Comparison of ENCODE assay signal across 1 cellular context in the genomic region with DNA sequence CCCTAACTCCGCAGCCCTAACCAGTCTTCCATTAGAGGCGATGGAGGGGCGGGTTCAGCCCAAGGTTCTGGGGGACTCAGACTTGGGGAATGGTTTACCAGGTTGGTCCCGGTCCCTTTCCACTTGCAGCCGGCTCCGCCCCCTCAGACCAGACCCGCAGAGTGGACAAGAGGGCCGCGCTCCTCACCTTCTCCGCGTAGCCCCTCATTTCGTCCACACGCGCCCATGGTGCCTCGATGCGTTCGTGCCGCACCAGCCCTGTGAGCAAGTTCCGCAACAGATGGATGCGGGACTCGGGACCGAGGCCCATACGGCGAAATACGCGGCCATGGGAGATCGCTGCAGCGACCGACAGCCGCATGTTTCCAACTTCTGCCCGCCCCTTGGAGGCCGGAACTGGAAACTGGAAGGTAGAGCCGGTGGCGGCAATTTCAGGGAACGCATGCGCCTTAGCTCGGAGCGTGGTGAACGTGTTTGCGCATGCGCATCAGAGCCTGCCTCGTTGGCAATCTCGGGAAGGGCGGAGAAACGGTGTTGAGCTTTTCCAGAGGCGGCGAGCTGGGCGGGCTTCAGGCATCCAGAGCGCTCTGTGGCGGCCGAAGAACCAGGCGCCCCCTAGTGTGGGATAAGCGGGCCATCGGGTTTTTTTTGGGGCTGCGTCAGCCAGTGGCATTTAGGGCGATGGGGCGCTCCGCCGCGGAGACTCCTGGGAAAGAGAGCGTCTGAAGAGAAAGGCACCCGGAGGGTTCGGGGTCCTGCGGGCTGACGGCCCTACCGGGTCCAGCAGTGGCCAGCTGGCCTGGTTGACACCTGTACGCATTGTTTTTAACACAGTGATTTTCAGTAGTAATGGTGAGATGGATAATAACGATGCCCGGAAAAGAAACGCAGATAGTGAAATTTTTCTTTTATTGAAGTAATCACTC.
TF ChIP-seq lines count a peak whose summit lies in the region.

A gene (minus strand): TSS at position 405 of the 926 bp plus-strand sequence. CDS start 44 bp downstream, at position 361.

TF ChIP-seq in HepG2, 621 proteins besides CTCF, POLR2A, EP300 and RAD21 (continued from another document and continues in another):
- TF ChIP-seq, protein P1, sequence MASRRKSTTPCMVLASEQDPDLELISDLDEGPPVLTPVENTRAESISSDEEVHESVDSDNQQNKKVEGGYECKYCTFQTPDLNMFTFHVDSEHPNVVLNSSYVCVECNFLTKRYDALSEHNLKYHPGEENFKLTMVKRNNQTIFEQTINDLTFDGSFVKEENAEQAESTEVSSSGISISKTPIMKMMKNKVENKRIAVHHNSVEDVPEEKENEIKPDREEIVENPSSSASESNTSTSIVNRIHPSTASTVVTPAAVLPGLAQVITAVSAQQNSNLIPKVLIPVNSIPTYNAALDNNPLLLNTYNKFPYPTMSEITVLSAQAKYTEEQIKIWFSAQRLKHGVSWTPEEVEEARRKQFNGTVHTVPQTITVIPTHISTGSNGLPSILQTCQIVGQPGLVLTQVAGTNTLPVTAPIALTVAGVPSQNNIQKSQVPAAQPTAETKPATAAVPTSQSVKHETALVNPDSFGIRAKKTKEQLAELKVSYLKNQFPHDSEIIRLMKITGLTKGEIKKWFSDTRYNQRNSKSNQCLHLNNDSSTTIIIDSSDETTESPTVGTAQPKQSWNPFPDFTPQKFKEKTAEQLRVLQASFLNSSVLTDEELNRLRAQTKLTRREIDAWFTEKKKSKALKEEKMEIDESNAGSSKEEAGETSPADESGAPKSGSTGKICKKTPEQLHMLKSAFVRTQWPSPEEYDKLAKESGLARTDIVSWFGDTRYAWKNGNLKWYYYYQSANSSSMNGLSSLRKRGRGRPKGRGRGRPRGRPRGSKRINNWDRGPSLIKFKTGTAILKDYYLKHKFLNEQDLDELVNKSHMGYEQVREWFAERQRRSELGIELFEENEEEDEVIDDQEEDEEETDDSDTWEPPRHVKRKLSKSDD (CRISPR knock-in tag; IDR thresholded peaks at IDR 0.05; ENCODE audit: low read depth): peak; percentile 88
- TF ChIP-seq TCF7 (IDR thresholded peaks at IDR 0.05; ENCODE audit: low read depth) (no peak), ZNF749 (CRISPR knock-in tag; IDR thresholded peaks at IDR 0.05; ENCODE audit: borderline replicate concordance) (peak; percentile 69; the same call in 1 of the 2 replicates), SMC3 (IDR thresholded peaks at IDR 0.05; ENCODE audit: low read length) (peak; percentile 42; the same call in 1 of the 2 replicates), MAF1 (CRISPR knock-in tag; IDR thresholded peaks at IDR 0.05; ENCODE audit: borderline replicate concordance) (no peak), ZNF737 (CRISPR knock-in tag; IDR thresholded peaks at IDR 0.05; ENCODE audit: borderline replicate concordance) (no peak), ZNF382 (CRISPR knock-in tag; IDR thresholded peaks at IDR 0.05; ENCODE audit: borderline replicate concordance) (no peak), NFE2L2 (IDR thresholded peaks at IDR 0.05; ENCODE audit: low read length) (no peak), TOE1 (CRISPR knock-in tag; IDR thresholded peaks at IDR 0.05) (no peak; the same call in 1 of the 2 replicates), ZBTB3 (CRISPR knock-in tag; IDR thresholded peaks at IDR 0.05; ENCODE audit: borderline replicate concordance, low read depth) (no peak), ZC3H4 (CRISPR knock-in tag; IDR thresholded peaks at IDR 0.05; ENCODE audit: borderline replicate concordance) (0 out of 2 replicates have a peak, but pooled peaks have one; percentile 72), ZNF772 (CRISPR knock-in tag; IDR thresholded peaks at IDR 0.05) (peak; percentile 93; the same call in 1 of the 2 replicates), HMGA1 (CRISPR knock-in tag; conservative IDR thresholded peaks at IDR 0.05) (no peak), SRSF4 (IDR thresholded peaks at IDR 0.05; ENCODE audit: low read depth, low read length, poor library complexity, severe bottlenecking) (no peak), HNRNPL (IDR thresholded peaks at IDR 0.05; ENCODE audit: low read depth, low read length) (peak; percentile 76; the same call in 1 of the 2 replicates), STAG1 (CRISPR knock-in tag; IDR thresholded peaks at IDR 0.05) (peak; percentile 77), MTA3 (CRISPR knock-in tag; IDR thresholded peaks at IDR 0.05) (no peak), NCOA5 (CRISPR knock-in tag; IDR thresholded peaks at IDR 0.05) (no peak), ZSCAN30 (CRISPR knock-in tag; IDR thresholded peaks at IDR 0.05) (no peak), HNF4G (IDR thresholded peaks at IDR 0.05; ENCODE audit: borderline replicate concordance, low read depth, low read length) (no peak), HNF4G (CRISPR knock-in tag; IDR thresholded peaks at IDR 0.05; ENCODE audit: borderline replicate concordance, low read depth) (peak; percentile 44; the same call in 1 of the 2 replicates), SETDB1 (CRISPR knock-in tag; IDR thresholded peaks at IDR 0.05; ENCODE audit: borderline replicate concordance) (no peak), ZNF747 (CRISPR knock-in tag; IDR thresholded peaks at IDR 0.05; ENCODE audit: borderline replicate concordance) (peak; percentile 67; the same call in 1 of the 2 replicates), ZNF20 (CRISPR knock-in tag; IDR thresholded peaks at IDR 0.05) (peak; percentile 74; the same call in 1 of the 2 replicates), NCOA1 (CRISPR knock-in tag; IDR thresholded peaks at IDR 0.05) (no peak; the same call in 1 of the 2 replicates), MIER2 (CRISPR knock-in tag; IDR thresholded peaks at IDR 0.05) (no peak; the same call in 1 of the 2 replicates), ZNF670 (CRISPR knock-in tag; IDR thresholded peaks at IDR 0.05; ENCODE audit: borderline replicate concordance) (no peak), REPIN1 (CRISPR knock-in tag; IDR thresholded peaks at IDR 0.05; ENCODE audit: borderline replicate concordance, low read depth) (peak; percentile 72), NFIC (IDR thresholded peaks at IDR 0.05; ENCODE audit: low read length) (no peak), AGO2 (optimal IDR thresholded peaks at IDR 0.05; ENCODE audit: low read depth, low read length) (peak; percentile 88), ZNF326 (CRISPR knock-in tag; IDR thresholded peaks at IDR 0.05; ENCODE audit: borderline replicate concordance) (no peak), RXRB (CRISPR knock-in tag; IDR thresholded peaks at IDR 0.05; ENCODE audit: borderline replicate concordance) (peak; percentile 32), ZNF180 (CRISPR knock-in tag; IDR thresholded peaks at IDR 0.05; ENCODE audit: borderline replicate concordance, low read depth) (no peak), ISL2 (CRISPR knock-in tag; IDR thresholded peaks at IDR 0.05) (peak; percentile 66), FOXK1 (CRISPR knock-in tag; IDR thresholded peaks at IDR 0.05; ENCODE audit: borderline replicate concordance, low read depth) (peak; percentile 90), RXRA (CRISPR knock-in tag; IDR thresholded peaks at IDR 0.05) (peak; percentile 87), ZNF839 (CRISPR knock-in tag; IDR thresholded peaks at IDR 0.05; ENCODE audit: borderline replicate concordance) (peak; percentile 92), NFKBIZ (CRISPR knock-in tag; IDR thresholded peaks at IDR 0.05) (0 out of 2 replicates have a peak, but pooled peaks have one; percentile 35), GTF2F1 (IDR thresholded peaks at IDR 0.05; ENCODE audit: low read length) (no peak), NR2F6 (IDR thresholded peaks at IDR 0.05) (no peak), NR2F6 (CRISPR knock-in tag; IDR thresholded peaks at IDR 0.05) (no peak; the same call in 1 of the 2 replicates)
- TF ChIP-seq, protein P2, sequence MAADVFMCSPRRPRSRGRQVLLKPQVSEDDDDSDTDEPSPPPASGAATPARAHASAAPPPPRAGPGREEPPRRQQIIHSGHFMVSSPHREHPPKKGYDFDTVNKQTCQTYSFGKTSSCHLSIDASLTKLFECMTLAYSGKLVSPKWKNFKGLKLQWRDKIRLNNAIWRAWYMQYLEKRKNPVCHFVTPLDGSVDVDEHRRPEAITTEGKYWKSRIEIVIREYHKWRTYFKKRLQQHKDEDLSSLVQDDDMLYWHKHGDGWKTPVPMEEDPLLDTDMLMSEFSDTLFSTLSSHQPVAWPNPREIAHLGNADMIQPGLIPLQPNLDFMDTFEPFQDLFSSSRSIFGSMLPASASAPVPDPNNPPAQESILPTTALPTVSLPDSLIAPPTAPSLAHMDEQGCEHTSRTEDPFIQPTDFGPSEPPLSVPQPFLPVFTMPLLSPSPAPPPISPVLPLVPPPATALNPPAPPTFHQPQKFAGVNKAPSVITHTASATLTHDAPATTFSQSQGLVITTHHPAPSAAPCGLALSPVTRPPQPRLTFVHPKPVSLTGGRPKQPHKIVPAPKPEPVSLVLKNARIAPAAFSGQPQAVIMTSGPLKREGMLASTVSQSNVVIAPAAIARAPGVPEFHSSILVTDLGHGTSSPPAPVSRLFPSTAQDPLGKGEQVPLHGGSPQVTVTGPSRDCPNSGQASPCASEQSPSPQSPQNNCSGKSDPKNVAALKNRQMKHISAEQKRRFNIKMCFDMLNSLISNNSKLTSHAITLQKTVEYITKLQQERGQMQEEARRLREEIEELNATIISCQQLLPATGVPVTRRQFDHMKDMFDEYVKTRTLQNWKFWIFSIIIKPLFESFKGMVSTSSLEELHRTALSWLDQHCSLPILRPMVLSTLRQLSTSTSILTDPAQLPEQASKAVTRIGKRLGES (CRISPR knock-in tag; IDR thresholded peaks at IDR 0.05; ENCODE audit: borderline replicate concordance): no peak
- TF ChIP-seq, protein P3, sequence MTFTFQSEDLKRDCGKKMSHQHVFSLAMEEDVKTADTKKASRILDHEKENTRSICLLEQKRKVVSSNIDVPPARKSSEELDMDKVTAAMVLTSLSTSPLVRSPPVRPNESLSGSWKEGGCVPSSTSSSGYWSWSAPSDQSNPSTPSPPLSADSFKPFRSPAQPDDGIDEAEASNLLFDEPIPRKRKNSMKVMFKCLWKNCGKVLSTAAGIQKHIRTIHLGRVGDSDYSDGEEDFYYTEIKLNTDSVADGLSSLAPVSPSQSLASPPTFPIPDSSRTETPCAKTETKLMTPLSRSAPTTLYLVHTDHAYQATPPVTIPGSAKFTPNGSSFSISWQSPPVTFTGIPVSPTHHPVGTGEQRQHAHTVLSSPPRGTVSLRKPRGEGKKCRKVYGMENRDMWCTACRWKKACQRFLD (CRISPR knock-in tag; IDR thresholded peaks at IDR 0.05; ENCODE audit: borderline replicate concordance): peak; percentile 89; the same call in 1 of the 2 replicates
- TF ChIP-seq, protein P4, sequence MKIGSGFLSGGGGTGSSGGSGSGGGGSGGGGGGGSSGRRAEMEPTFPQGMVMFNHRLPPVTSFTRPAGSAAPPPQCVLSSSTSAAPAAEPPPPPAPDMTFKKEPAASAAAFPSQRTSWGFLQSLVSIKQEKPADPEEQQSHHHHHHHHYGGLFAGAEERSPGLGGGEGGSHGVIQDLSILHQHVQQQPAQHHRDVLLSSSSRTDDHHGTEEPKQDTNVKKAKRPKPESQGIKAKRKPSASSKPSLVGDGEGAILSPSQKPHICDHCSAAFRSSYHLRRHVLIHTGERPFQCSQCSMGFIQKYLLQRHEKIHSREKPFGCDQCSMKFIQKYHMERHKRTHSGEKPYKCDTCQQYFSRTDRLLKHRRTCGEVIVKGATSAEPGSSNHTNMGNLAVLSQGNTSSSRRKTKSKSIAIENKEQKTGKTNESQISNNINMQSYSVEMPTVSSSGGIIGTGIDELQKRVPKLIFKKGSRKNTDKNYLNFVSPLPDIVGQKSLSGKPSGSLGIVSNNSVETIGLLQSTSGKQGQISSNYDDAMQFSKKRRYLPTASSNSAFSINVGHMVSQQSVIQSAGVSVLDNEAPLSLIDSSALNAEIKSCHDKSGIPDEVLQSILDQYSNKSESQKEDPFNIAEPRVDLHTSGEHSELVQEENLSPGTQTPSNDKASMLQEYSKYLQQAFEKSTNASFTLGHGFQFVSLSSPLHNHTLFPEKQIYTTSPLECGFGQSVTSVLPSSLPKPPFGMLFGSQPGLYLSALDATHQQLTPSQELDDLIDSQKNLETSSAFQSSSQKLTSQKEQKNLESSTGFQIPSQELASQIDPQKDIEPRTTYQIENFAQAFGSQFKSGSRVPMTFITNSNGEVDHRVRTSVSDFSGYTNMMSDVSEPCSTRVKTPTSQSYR (CRISPR knock-in tag; IDR thresholded peaks at IDR 0.05; ENCODE audit: borderline replicate concordance): no peak
- TF ChIP-seq, protein P5, sequence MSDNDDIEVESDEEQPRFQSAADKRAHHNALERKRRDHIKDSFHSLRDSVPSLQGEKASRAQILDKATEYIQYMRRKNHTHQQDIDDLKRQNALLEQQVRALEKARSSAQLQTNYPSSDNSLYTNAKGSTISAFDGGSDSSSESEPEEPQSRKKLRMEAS (IDR thresholded peaks at IDR 0.05): peak; percentile 97
- TF ChIP-seq, protein P6, sequence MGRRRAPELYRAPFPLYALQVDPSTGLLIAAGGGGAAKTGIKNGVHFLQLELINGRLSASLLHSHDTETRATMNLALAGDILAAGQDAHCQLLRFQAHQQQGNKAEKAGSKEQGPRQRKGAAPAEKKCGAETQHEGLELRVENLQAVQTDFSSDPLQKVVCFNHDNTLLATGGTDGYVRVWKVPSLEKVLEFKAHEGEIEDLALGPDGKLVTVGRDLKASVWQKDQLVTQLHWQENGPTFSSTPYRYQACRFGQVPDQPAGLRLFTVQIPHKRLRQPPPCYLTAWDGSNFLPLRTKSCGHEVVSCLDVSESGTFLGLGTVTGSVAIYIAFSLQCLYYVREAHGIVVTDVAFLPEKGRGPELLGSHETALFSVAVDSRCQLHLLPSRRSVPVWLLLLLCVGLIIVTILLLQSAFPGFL (CRISPR knock-in tag; IDR thresholded peaks at IDR 0.05): no peak
- TF ChIP-seq, protein P7, sequence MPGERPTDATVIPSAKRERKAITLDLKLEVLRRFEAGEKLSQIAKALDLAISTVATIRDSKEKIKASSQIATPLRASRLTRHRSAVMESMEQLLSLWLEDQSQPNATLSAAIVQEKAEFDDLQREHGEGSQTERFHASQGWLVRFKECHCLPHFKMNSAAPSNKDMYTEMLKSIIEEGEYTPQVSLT (CRISPR knock-in tag; IDR thresholded peaks at IDR 0.05; ENCODE audit: borderline replicate concordance, low read depth): peak; percentile 62; the same call in 1 of the 2 replicates
- TF ChIP-seq, protein P8, sequence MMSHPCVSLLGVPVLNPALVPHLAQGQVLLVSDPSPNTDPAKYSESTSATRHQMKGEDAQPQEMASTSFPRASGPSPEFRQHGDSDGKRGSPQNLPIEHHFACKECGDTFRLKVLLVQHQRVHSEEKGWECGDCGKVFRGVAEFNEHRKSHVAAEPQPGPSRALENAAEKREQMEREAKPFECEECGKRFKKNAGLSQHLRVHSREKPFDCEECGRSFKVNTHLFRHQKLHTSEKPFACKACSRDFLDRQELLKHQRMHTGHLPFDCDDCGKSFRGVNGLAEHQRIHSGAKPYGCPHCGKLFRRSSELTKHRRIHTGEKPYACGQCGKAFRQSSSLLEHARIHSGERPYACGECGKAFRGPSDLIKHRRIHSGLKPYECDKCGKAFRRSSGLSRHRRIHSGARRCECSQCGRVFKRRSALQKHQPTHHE (CRISPR knock-in tag; IDR thresholded peaks at IDR 0.05; ENCODE audit: borderline replicate concordance): peak; percentile 88; the same call in 1 of the 2 replicates
- TF ChIP-seq, protein P9, sequence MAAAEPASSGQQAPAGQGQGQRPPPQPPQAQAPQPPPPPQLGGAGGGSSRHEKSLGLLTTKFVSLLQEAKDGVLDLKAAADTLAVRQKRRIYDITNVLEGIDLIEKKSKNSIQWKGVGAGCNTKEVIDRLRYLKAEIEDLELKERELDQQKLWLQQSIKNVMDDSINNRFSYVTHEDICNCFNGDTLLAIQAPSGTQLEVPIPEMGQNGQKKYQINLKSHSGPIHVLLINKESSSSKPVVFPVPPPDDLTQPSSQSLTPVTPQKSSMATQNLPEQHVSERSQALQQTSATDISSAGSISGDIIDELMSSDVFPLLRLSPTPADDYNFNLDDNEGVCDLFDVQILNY (CRISPR knock-in tag; conservative IDR thresholded peaks at IDR 0.05): peak; percentile 76
- TF ChIP-seq, protein P10, sequence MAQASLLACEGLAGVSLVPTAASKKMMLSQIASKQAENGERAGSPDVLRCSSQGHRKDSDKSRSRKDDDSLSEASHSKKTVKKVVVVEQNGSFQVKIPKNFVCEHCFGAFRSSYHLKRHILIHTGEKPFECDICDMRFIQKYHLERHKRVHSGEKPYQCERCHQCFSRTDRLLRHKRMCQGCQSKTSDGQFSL (CRISPR knock-in tag; IDR thresholded peaks at IDR 0.05): 0 out of 2 replicates have a peak, but pooled peaks have one; percentile 12
